ENCODE assay signal across 15 cellular contexts in genomic region chr12:89395712-89396111, GRCh38. TPM values are rescaled to one million over a fixed set of nuclear protein-coding genes. Genes with fewer than 3 reads are reported as not detected.
DNase-seq lines count a peak whose midpoint lies in the region; ATAC-seq, FAIRE-seq and TF ChIP-seq lines count a peak whose summit lies in the region.
"Had no signal": no experiment of that assay in that cellular context is flagged by ENCODE, and none has a peak within 500 bp of the region (broad histone marks: within the 10 kb centered on the region; RNA-seq: fewer than 3 reads in every experiment).

No MANE protein-coding gene starts in this region.

- H3K27me3 Mint-ChIP-seq in T-helper 17 cell (no peaks in the 10 kb centered on the region), type B pancreatic cell (no peaks in the 10 kb centered on the region)
- H3K27me3 Mint-ChIP-seq: B cell; CD4-positive, alpha-beta memory T cell had no signal

- no peaks in the 10 kb centered on the region for H3K79me2 ChIP-seq in HepG2 (ENCODE audit: insufficient read depth, low read length)

- CTCF ChIA-PET in HepG2 (lab: Yijun Ruan, JAX; ENCODE audit: low intra/inter-chr PET ratio, low total read pairs) = no interaction called here

- TF ChIP-seq RAD21 in HepG2 (CRISPR knock-in tag; IDR thresholded peaks at IDR 0.05) = no peak

- TF ChIP-seq CTCF in HepG2 (CRISPR knock-in tag; IDR thresholded peaks at IDR 0.05) = no peak
- TF ChIP-seq CTCF in right lobe of liver (IDR thresholded peaks at IDR 0.05) = no peak
- peak in 1 of 3 experiments; percentile 10 for TF ChIP-seq CTCF in esophagus muscularis mucosa (IDR thresholded peaks at IDR 0.05)
- TF ChIP-seq CTCF in type B pancreatic cell (conservative IDR thresholded peaks at IDR 0.05) = peak; percentile 37

- intact Hi-C loops in HepG2 (cut with micrococcal nuclease; ENCODE audit: unreplicated experiment) (no loop called here), right lobe of liver (cut with DNase I) (no loop called here), esophagus muscularis mucosa (cut with DNase I) (no loop called here)

- no peak overlapping the region for H3K4me3 Mint-ChIP-seq in T-helper 17 cell
- H3K4me3 Mint-ChIP-seq in type B pancreatic cell = no peak overlapping the region
- H3K4me3 Mint-ChIP-seq: B cell had no signal

- H3K36me3 ChIP-seq in HepG2 (replicated peaks in 1 of 2; ENCODE audit: control insufficient read depth in 1 of 2, insufficient read depth in 2 of 2, low read length in 2 of 2) (no peaks in the 10 kb centered on the region), right lobe of liver (no peaks in the 10 kb centered on the region), esophagus muscularis mucosa (no peaks in the 10 kb centered on the region)

- H3K9me3 ChIP-seq in HepG2 (ENCODE audit: low read length) = no peaks in the 10 kb centered on the region
- no peaks in the 10 kb centered on the region for H3K9me3 ChIP-seq in right lobe of liver
- no peaks in the 10 kb centered on the region for H3K9me3 ChIP-seq in T-helper 17 cell (ENCODE audit: control insufficient read depth, low read length, poor library complexity, severe bottlenecking)
- no peaks in the 10 kb centered on the region for H3K9me3 ChIP-seq in esophagus muscularis mucosa

- ATAC-seq in HepG2 = peak; percentile 43
- ATAC-seq in right lobe of liver = no peak
- no peak for ATAC-seq in T-helper 17 cell
- no peak for ATAC-seq in GM18498 (IDR thresholded peaks at IDR 0.05; ENCODE audit: unreplicated experiment)
- no peak for ATAC-seq in HG02970 (IDR thresholded peaks at IDR 0.05; ENCODE audit: low FRiP score, unreplicated experiment)
- ATAC-seq: GM12878, HCT116 had no signal

- H3K4me3 ChIP-seq in HepG2 (replicated peaks in 1 of 3; ENCODE audit: insufficient read depth in 1 of 3, low read depth in 2 of 3, low read length in 3 of 3) = no peak overlapping the region
- no peak overlapping the region for H3K4me3 ChIP-seq in right lobe of liver
- no peak overlapping the region for H3K4me3 ChIP-seq in esophagus muscularis mucosa
- H3K4me3 ChIP-seq: GM12878 had no signal

- H3K36me3 Mint-ChIP-seq in T-helper 17 cell (ENCODE audit: low read depth) = peaks cover 4% of the 10 kb centered on the region
- H3K36me3 Mint-ChIP-seq in type B pancreatic cell = no peaks in the 10 kb centered on the region

- POLR2A ChIA-PET in HepG2 (lab: Yijun Ruan, JAX) = interaction anchor here (4.3 kb wide), 1 partner anchor 42 kb away, joined by 16 read pairs; the partner anchor contains the start of gene DUSP6

- 60% methylated on average over 4 of the region's 4 CpGs for WGBS in HepG2 (ENCODE audit: low lambda C conversion rate)
- WGBS in right lobe of liver (ENCODE audit: insufficient coverage, low coverage, low lambda C conversion rate, missing lambda C conversion rate) = 93% methylated on average over 4 of the region's 4 CpGs
- WGBS in esophagus muscularis mucosa = 51% methylated on average over 4 of the region's 4 CpGs

- TF ChIP-seq POLR2A in HepG2 (IDR thresholded peaks at IDR 0.05; ENCODE audit: insufficient read depth in 1 of 2, low read depth in 2 of 2, low read length in 2 of 2) = no peak
- TF ChIP-seq POLR2A in right lobe of liver (IDR thresholded peaks at IDR 0.05) = no peak
- TF ChIP-seq POLR2A in esophagus muscularis mucosa (IDR thresholded peaks at IDR 0.05; ENCODE audit: low read depth) = no peak

- peak; percentile 49 for DNase-seq in HepG2 (ENCODE audit: low spot score)
- DNase-seq in right lobe of liver = no peak
- DNase-seq in T-helper 17 cell = no peak
- DNase-seq in esophagus muscularis mucosa (ENCODE audit: extremely low spot score) = no peak
- DNase-seq in type B pancreatic cell (ENCODE audit: extremely low spot score, unreplicated experiment) = no peak
- DNase-seq in NCI-H2171 treated with DMSO at 0.1 percent for 48 hours (lab: John Stamatoyannopoulos, UW) = no peak
- DNase-seq: C1 segment of cervical spinal cord; CD4-positive, alpha-beta memory T cell; DMS79 had no signal

- no TSS peak for BruUV-seq in HepG2 (replicated peaks; lab: Mats Ljungman, UMichigan)

- in situ Hi-C loops in HepG2 (cut with HindIII; ENCODE audit: extremely low pct_ligation_motif_present, low pct_unique_long_range_greater_than_20kb) = no loop called here

- H3K27ac ChIP-seq in HepG2 (ENCODE audit: extremely low read length, insufficient read depth, low read length) = no peak overlapping the region
- H3K27ac ChIP-seq in right lobe of liver = no peak overlapping the region
- peak overlapping the region in 3 of 4 donors; percentile 5 to 43 (median 7) for H3K27ac ChIP-seq in esophagus muscularis mucosa (replicated peaks in 1 of 4)

- no peaks in the 10 kb centered on the region for H4K20me1 ChIP-seq in HepG2 (ENCODE audit: insufficient read depth, low read length)

- no peak overlapping the region for H3K9ac ChIP-seq in HepG2 (ENCODE audit: insufficient read depth, low read depth, low read length)

- no peak overlapping the region for H2AFZ ChIP-seq in HepG2 (ENCODE audit: low read length)

- H3K27me3 ChIP-seq in HepG2 (ENCODE audit: control insufficient read depth in 1 of 2, insufficient read depth in 2 of 2, low read length in 2 of 2) = no peaks in the 10 kb centered on the region
- no peaks in the 10 kb centered on the region for H3K27me3 ChIP-seq in right lobe of liver
- H3K27me3 ChIP-seq in esophagus muscularis mucosa = no peaks in the 10 kb centered on the region

- peaks cover 14% of the 10 kb centered on the region for H3K4me1 Mint-ChIP-seq in T-helper 17 cell
- peaks cover 17% of the 10 kb centered on the region for H3K4me1 Mint-ChIP-seq in type B pancreatic cell (ENCODE audit: unreplicated experiment)

- H3K4me2 ChIP-seq in HepG2 (ENCODE audit: low read depth, low read length) = no peak overlapping the region

- H3K27ac Mint-ChIP-seq in T-helper 17 cell (peak overlapping the region; percentile 9), type B pancreatic cell (no peak overlapping the region)
- H3K27ac Mint-ChIP-seq: B cell had no signal

- H3K9me3 Mint-ChIP-seq in type B pancreatic cell = peaks cover 4% of the 10 kb centered on the region

- H3K4me1 ChIP-seq in HepG2 (ENCODE audit: insufficient read depth, low read length) = peaks cover 60% of the 10 kb centered on the region
- peaks cover 0 to 32% (median 8%) of the 10 kb centered on the region in 4 donors for H3K4me1 ChIP-seq in right lobe of liver
- peaks cover 2 to 18% (median 6%) of the 10 kb centered on the region in 4 donors for H3K4me1 ChIP-seq in esophagus muscularis mucosa

- no peak for TF ChIP-seq EP300 in HepG2 (IDR thresholded peaks at IDR 0.05; ENCODE audit: low read depth in 2 of 2, low read length in 2 of 2)
- no peak for TF ChIP-seq EP300 in HepG2 (CRISPR knock-in tag; IDR thresholded peaks at IDR 0.05; ENCODE audit: borderline replicate concordance)
- TF ChIP-seq EP300 in esophagus muscularis mucosa (IDR thresholded peaks at IDR 0.05) = no peak

- no peak for FAIRE-seq in HepG2 (lab: Jason Lieb, UNC)
- FAIRE-seq: GM12878, H1 had no signal

TF ChIP-seq in HepG2, 621 proteins besides CTCF, POLR2A, EP300 and RAD21 (continues in another document):
- TF ChIP-seq RARA (CRISPR knock-in tag; IDR thresholded peaks at IDR 0.05) (peak; percentile 45; the same call in 1 of the 2 replicates), DZIP1 (CRISPR knock-in tag; IDR thresholded peaks at IDR 0.05) (no peak)

RNA-seq across cellular contexts. Expression of gene DUSP6, which starts 43.4 kb away (rescaled TPM):
- total RNA-seq in HepG2 (2016; rRNA removed; fragmentation: Illumina TruSeq; extraction: Trizol) (37.0 and 40.9 TPM in 2 replicates), right lobe of liver (100 to 1,000 TPM in 2 of 6 experiments, 10 to 100 TPM in 4; 24.3 to 139 (median 50.4) TPM), T-helper 17 cell (10 to 100 TPM; 15.5 to 37.7 TPM), esophagus muscularis mucosa (100 to 1,000 TPM in 1 of 4 donors, 10 to 100 TPM in 3; 62.2 to 108 (median 77.4) TPM), type B pancreatic cell (ENCODE audit: low replicate concordance) (43.0 TPM in 2 replicates)
- total RNA-seq in HepG2 (2016; cell fraction: cytosol; rRNA removed; fragmentation: Illumina TruSeq; extraction: Trizol; ENCODE audit: low read depth) = 4.4 and 4.7 TPM in 2 replicates
- 36.2 and 41.6 TPM in 2 replicates for total RNA-seq in HepG2 (2016; cell fraction: insoluble cytoplasmic fraction; rRNA removed; fragmentation: Illumina TruSeq; extraction: Trizol)
- total RNA-seq in HepG2 (2016; cell fraction: membrane; rRNA removed; fragmentation: Illumina TruSeq; extraction: Trizol) = 13.7 and 14.2 TPM in 2 replicates
- 52.5 and 56.1 TPM in 2 replicates for total RNA-seq in HepG2 (2016; cell fraction: nucleus; rRNA removed; fragmentation: Illumina TruSeq; extraction: Trizol)
- 161 and 175 TPM in 2 replicates for polyA plus RNA-seq in HepG2 (2011; rRNA removed)
- 140 and 159 TPM in 2 replicates for polyA plus RNA-seq in HepG2 (2011; cell fraction: cytosol; rRNA removed)
- 198 and 204 TPM in 2 replicates for polyA plus RNA-seq in HepG2 (2011; cell fraction: nucleus; rRNA removed)
- 101 and 134 TPM in 2 replicates for polyA plus RNA-seq in HepG2 (2012)
- 1.2 and 1.4 TPM in 2 replicates for polyA plus RNA-seq in HepG2 (2016; cell fraction: cytosol; fragmentation: Illumina TruSeq; extraction: Trizol; ENCODE audit: low read depth)
- polyA plus RNA-seq in HepG2 (2016; cell fraction: insoluble cytoplasmic fraction; fragmentation: Illumina TruSeq; extraction: Trizol; ENCODE audit: low read depth) = 31.8 and 35.1 TPM in 2 replicates
- polyA plus RNA-seq in HepG2 (2016; cell fraction: membrane; fragmentation: Illumina TruSeq; extraction: Trizol; ENCODE audit: low read depth) = 4.5 and 5.5 TPM in 2 replicates
- 62.5 and 77.8 TPM in 2 replicates for polyA plus RNA-seq in HepG2 (2016; cell fraction: nucleus; fragmentation: Illumina TruSeq; extraction: Trizol; ENCODE audit: insufficient read depth, low read depth)
- 3.5 and 736 TPM in 2 replicates for polyA minus RNA-seq in HepG2 (2011; rRNA and poly(A)+ RNA removed; ENCODE audit: low replicate concordance)
- 161 and 182 TPM in 2 replicates for polyA minus RNA-seq in HepG2 (2011; cell fraction: cytosol; rRNA and poly(A)+ RNA removed)
- polyA minus RNA-seq in HepG2 (2011; cell fraction: nucleus; rRNA and poly(A)+ RNA removed) = 194 and 220 TPM in 2 replicates

Comparison
In these comparisons a context has a peak if more than half of its experiments do, and no peak if none do; other contexts are left out.
1. H3K27ac ChIP-seq: peak in esophagus muscularis mucosa (3 of 4); none in HepG2 (single experiment) and right lobe of liver (0 of 3).